Comparison of ENCODE assay signal across 30 cellular contexts in the genomic region with DNA sequence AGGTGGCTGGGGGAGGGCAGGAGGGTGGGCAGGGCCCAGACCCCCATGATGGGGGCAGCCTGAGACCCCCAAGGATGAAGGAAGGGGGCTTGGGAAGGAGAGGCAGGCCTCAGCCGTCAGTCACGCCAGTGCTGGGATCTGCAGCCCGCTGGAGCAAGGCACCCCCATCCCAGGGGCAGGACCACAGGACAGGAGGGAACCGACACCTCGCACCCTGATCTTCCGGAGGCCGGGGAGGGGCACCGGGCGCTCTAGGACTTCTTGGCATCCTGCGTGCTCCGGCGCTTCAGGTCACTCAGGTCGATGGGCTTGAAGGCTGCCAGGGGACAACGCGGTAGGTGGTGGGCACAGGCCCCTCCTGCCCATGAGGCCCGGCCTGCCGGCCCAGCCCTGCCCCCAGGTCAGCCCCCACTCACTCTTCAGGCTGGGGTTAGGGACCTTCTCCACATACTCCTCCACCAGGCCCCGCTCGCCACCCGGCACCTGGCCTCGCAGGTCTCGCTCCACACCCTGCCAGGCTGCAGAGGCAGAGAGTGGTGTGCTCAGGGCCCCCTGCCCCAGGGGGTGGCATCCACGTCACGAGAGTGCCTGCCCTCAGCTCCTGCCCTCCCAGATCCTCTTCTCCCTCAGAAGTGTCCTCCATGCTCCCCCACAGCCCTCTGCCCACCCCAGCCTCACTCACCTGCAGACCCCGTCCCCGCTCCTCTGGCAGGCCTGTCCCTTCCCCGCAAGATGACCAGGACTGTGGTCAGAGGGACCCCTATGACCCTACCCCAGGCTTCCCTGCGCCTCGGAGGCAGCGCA. TPM values are rescaled to one million over a fixed set of nuclear protein-coding genes. Genes with fewer than 3 reads are reported as not detected.
A peak's percentile ranks its signal among the peaks of the same experiment; 100 is the strongest.
DNase-seq lines count a peak whose midpoint lies in the region; ATAC-seq and TF ChIP-seq lines count a peak whose summit lies in the region.
"Had no signal": no experiment of that assay in that cellular context is flagged by ENCODE, and none has a peak within 500 bp of the region (broad histone marks: within the 10 kb centered on the region; RNA-seq: fewer than 3 reads in every experiment).

No MANE protein-coding gene starts in this region.

- no TSS peak for BruUV-seq in A673 (replicated peaks; lab: Mats Ljungman, UMichigan)
- no TSS peak for BruUV-seq in Caco-2 (replicated peaks; lab: Mats Ljungman, UMichigan)

- no peak overlapping the region for H3K4me3 Mint-ChIP-seq in Caco-2 (ENCODE audit: unreplicated experiment)
- H3K4me3 Mint-ChIP-seq in chondrocyte (ENCODE audit: unreplicated experiment) = no peak overlapping the region
- H3K4me3 Mint-ChIP-seq: activated naive CD8-positive, alpha-beta T cell treated with anti-CD3 and anti-CD28 coated beads, Interleukin-2, amount 50 U/mL, for 24 hours; GM23338; mesothelial cell of epicardium; naive thymus-derived CD4-positive, alpha-beta T cell; WTC11 had no signal

- H3K36me3 Mint-ChIP-seq in Caco-2 (ENCODE audit: insufficient read depth, unreplicated experiment) (peaks cover 6% of the 10 kb centered on the region), chondrocyte (ENCODE audit: low read depth) (peaks cover 8% of the 10 kb centered on the region)
- H3K36me3 Mint-ChIP-seq: WTC11 had no signal

- H3K9me3 Mint-ChIP-seq in Caco-2 (ENCODE audit: unreplicated experiment) = no peaks in the 10 kb centered on the region
- H3K9me3 Mint-ChIP-seq in chondrocyte (ENCODE audit: low read depth) = no peaks in the 10 kb centered on the region
- H3K9me3 Mint-ChIP-seq: activated naive CD8-positive, alpha-beta T cell treated with anti-CD3 and anti-CD28 coated beads, Interleukin-2, amount 50 U/mL, for 24 hours; GM23338; mesothelial cell of epicardium; naive thymus-derived CD4-positive, alpha-beta T cell; WTC11 had no signal

- H3K36me3 ChIP-seq in A673 (ENCODE audit: insufficient read depth, low read length, poor library complexity, severe bottlenecking) (peaks cover 3% of the 10 kb centered on the region), Caco-2 (ENCODE audit: control insufficient read depth, insufficient read depth, low read length) (no peaks in the 10 kb centered on the region), esophagus muscularis mucosa (peaks cover 9 to 31% (median 21%) of the 10 kb centered on the region in 4 donors), psoas muscle (ENCODE audit: insufficient read depth in 1 of 2, low read depth in 1 of 2) (no peaks in the 10 kb centered on the region), BE2C (peaks cover 4% of the 10 kb centered on the region; the same call in 1 of the 2 replicates)

- ATAC-seq in psoas muscle = no peak
- ATAC-seq in GM18873 (IDR thresholded peaks at IDR 0.05; ENCODE audit: low FRiP score, unreplicated experiment) = no peak
- ATAC-seq: activated naive CD8-positive, alpha-beta T cell treated with anti-CD3 and anti-CD28 coated beads, Interleukin-2, amount 50 U/mL, for 24 hours; GM12878; GM23338; naive thymus-derived CD4-positive, alpha-beta T cell; WTC11 had no signal

- peak overlapping the region; percentile 57 for H3K27ac Mint-ChIP-seq in Caco-2 (ENCODE audit: unreplicated experiment)
- H3K27ac Mint-ChIP-seq in chondrocyte (ENCODE audit: unreplicated experiment) = no peak overlapping the region
- H3K27ac Mint-ChIP-seq: activated naive CD8-positive, alpha-beta T cell treated with anti-CD3 and anti-CD28 coated beads, Interleukin-2, amount 50 U/mL, for 24 hours; GM23338; mesothelial cell of epicardium; naive thymus-derived CD4-positive, alpha-beta T cell; WTC11 had no signal

- H3K4me3 ChIP-seq in A673 (ENCODE audit: low read depth, low read length, poor library complexity, severe bottlenecking) (no peak overlapping the region), Caco-2 (ENCODE audit: low read depth, low read length) (no peak overlapping the region), esophagus muscularis mucosa (no peak overlapping the region), psoas muscle (no peak overlapping the region), BE2C (ENCODE audit: low read depth, low read length) (no peak overlapping the region)
- H3K4me3 ChIP-seq: GM12878, GM23338, tibial nerve had no signal

- peaks cover 11% of the 10 kb centered on the region for H3K4me1 ChIP-seq in A673 (ENCODE audit: insufficient read depth, low read length, poor library complexity, severe bottlenecking)
- H3K4me1 ChIP-seq in Caco-2 = no peaks in the 10 kb centered on the region
- H3K4me1 ChIP-seq in esophagus muscularis mucosa = peaks cover 19 to 57% (median 24%) of the 10 kb centered on the region in 4 donors
- H3K4me1 ChIP-seq in psoas muscle = peaks cover 20% of the 10 kb centered on the region
- H3K4me1 ChIP-seq in BE2C = peaks cover 7% of the 10 kb centered on the region

- no peak for TF ChIP-seq EP300 in esophagus muscularis mucosa (IDR thresholded peaks at IDR 0.05)

- 92% methylated on average over 22 of the region's 30 CpGs for WGBS in esophagus muscularis mucosa
- WGBS in psoas muscle, 3 donors = 90 to 93% (median 91%) methylated on average over 23 to 30 of the region's 30 CpGs

- H3K27ac ChIP-seq in A673 (ENCODE audit: low read depth, low read length, poor library complexity, severe bottlenecking) (peak overlapping the region; percentile 62), esophagus muscularis mucosa (replicated peaks in 1 of 4) (peak overlapping the region; percentile 77 to 84 (median 80)), psoas muscle (peak overlapping the region; percentile 89)
- H3K27ac ChIP-seq: HL-60 had no signal

- no peaks in the 10 kb centered on the region for H3K27me3 ChIP-seq in A673 (replicated peaks; ENCODE audit: insufficient read depth, low read depth, low read length, poor library complexity)
- no peaks in the 10 kb centered on the region for H3K27me3 ChIP-seq in Caco-2 (replicated peaks; ENCODE audit: control insufficient read depth, insufficient read depth, low read length)
- H3K27me3 ChIP-seq in esophagus muscularis mucosa = peaks cover 0 to 10% (median 0%) of the 10 kb centered on the region in 4 donors
- no peaks in the 10 kb centered on the region for H3K27me3 ChIP-seq in psoas muscle (ENCODE audit: insufficient read depth in 3 of 3, low read length in 2 of 3)
- H3K27me3 ChIP-seq in BE2C = no peaks in the 10 kb centered on the region
- H3K27me3 ChIP-seq: tibial nerve had no signal

- no peak for DNase-seq in A673 (ENCODE audit: low spot score)
- no peak for DNase-seq in Caco-2
- DNase-seq in esophagus muscularis mucosa (ENCODE audit: extremely low spot score) = no peak
- no peak for DNase-seq in psoas muscle
- DNase-seq in chondrocyte (ENCODE audit: low spot score) = no peak
- DNase-seq in BE2C = no peak
- DNase-seq: activated CD4-positive, alpha-beta T cell treated with anti-CD3 and anti-CD28 coated beads, Interleukin-2, amount 50 U/mL, for 1 hour; activated naive CD8-positive, alpha-beta T cell treated with anti-CD3 and anti-CD28 coated beads, Interleukin-2, amount 50 U/mL, for 24 hours; activated T-cell treated with anti-CD3 and anti-CD28 coated beads, Interleukin-2, amount 50 U/mL, for 48 hours; effector CD8-positive, alpha-beta T cell; EL; foreskin fibroblast; Karpas-422; naive thymus-derived CD4-positive, alpha-beta T cell; NCI-H1436; NCI-H446; NCI-H82; stimulated activated CD4-positive, alpha-beta T cell treated with anti-CD3 and anti-CD28 coated beads, Interleukin-2, amount 100 ng/mL, for 24 hours; T-helper 9 cell had no signal

- H3K4me1 Mint-ChIP-seq in Caco-2 (ENCODE audit: low read depth, unreplicated experiment) = peaks cover 7% of the 10 kb centered on the region
- H3K4me1 Mint-ChIP-seq in chondrocyte (ENCODE audit: low read depth) = no peaks in the 10 kb centered on the region
- H3K4me1 Mint-ChIP-seq: mesothelial cell of epicardium had no signal

- H3K9me3 ChIP-seq in A673 (ENCODE audit: low read depth, low read length, poor library complexity, severe bottlenecking) (no peaks in the 10 kb centered on the region), Caco-2 (no peaks in the 10 kb centered on the region), esophagus muscularis mucosa (no peaks in the 10 kb centered on the region), psoas muscle (no peaks in the 10 kb centered on the region), BE2C (no peaks in the 10 kb centered on the region)
- H3K9me3 ChIP-seq: tibial nerve had no signal

- POLR2A ChIA-PET in A673 (lab: Charles Lee; ENCODE audit: low non-redundant PET) (interaction anchor here (0.6 kb wide), 1 partner anchor 269 kb away, joined by 3 read pairs; no protein-coding TSS in a partner anchor), Caco-2 (lab: Charles Lee) (no interaction called here)

- CTCF ChIA-PET in A673 (lab: Charles Lee) = no interaction called here
- CTCF ChIA-PET in Caco-2 (lab: Charles Lee) = interaction anchor here (0.6 to 1.5 kb wide), 3 partner anchors 10 to 139 kb away, joined by 5 read pairs; a partner anchor contains a TSS

- H3K27me3 Mint-ChIP-seq in Caco-2 (ENCODE audit: insufficient read depth, unreplicated experiment) (no peaks in the 10 kb centered on the region), chondrocyte (ENCODE audit: low read depth) (peaks cover 1% of the 10 kb centered on the region)
- H3K27me3 Mint-ChIP-seq: naive thymus-derived CD4-positive, alpha-beta T cell had no signal

- intact Hi-C loops in A673 (cut with micrococcal nuclease; ENCODE audit: unreplicated experiment) = no loop called here
- intact Hi-C loops in Caco-2 (cut with micrococcal nuclease; ENCODE audit: unreplicated experiment) = no loop called here
- intact Hi-C loops in esophagus muscularis mucosa (cut with DNase I) = no loop called here
- intact Hi-C loops in psoas muscle (cut with DNase I) = loop anchor here (2.0 to 5.0 kb wide), 2 partner anchors 32 to 34 kb away; no protein-coding TSS in a partner anchor

- TF ChIP-seq POLR2A in esophagus muscularis mucosa (IDR thresholded peaks at IDR 0.05; ENCODE audit: low read depth) = no peak

- TF ChIP-seq CTCF in A673 (conservative IDR thresholded peaks at IDR 0.05; ENCODE audit: low read depth, low read length) = no peak
- no peak for TF ChIP-seq CTCF in Caco-2 (IDR thresholded peaks at IDR 0.05; ENCODE audit: insufficient read depth in 1 of 2, low read depth in 1 of 2, low read length in 1 of 2, severe bottlenecking in 1 of 2, unreplicated experiment in 1 of 2)
- no peak for TF ChIP-seq CTCF in esophagus muscularis mucosa (IDR thresholded peaks at IDR 0.05)
- TF ChIP-seq CTCF in psoas muscle (IDR thresholded peaks at IDR 0.05) = no peak
- TF ChIP-seq CTCF in chondrocyte (IDR thresholded peaks at IDR 0.05) = no peak
- no peak for TF ChIP-seq CTCF in BE2C (IDR thresholded peaks at IDR 0.05; ENCODE audit: low read depth, low read length)

RNA-seq across cellular contexts. Expression of a gene that starts 9.9 kb away (rescaled TPM):
- total RNA-seq in A673 (2021) = 126 and 130 TPM in 2 replicates
- 59.7 and 60.0 TPM in 2 replicates for total RNA-seq in Caco-2 (2022)
- 100 to 1,000 TPM in 3 of 4 donors, 10 to 100 TPM in 1; 83.5 to 146 (median 114) TPM for total RNA-seq in esophagus muscularis mucosa
- total RNA-seq in psoas muscle = 10 to 100 TPM; 20.5 to 47.6 (median 25.7) TPM
- 100 to 1,000 TPM in 1 of 3 donors, 10 to 100 TPM in 2; 45.1 to 187 (median 57.1) TPM for polyA plus RNA-seq in psoas muscle
- 122 to 133 TPM (median 131 TPM) in 3 replicates for total RNA-seq in chondrocyte
- polyA plus RNA-seq in BE2C (2012; ENCODE audit: insufficient read depth, insufficient read length, low read depth) = 410 TPM

RNA-seq across cellular contexts. Expression of a gene that starts 11.7 kb away (rescaled TPM):
- not detected in 2 replicates for total RNA-seq in A673 (2021)
- 0.93 TPM in 1 of 2 replicates, not detected in the other for total RNA-seq in Caco-2 (2022)
- total RNA-seq in esophagus muscularis mucosa = not detected
- total RNA-seq in psoas muscle = 1,000 to 10,000 TPM in 3 of 4 donors, 100 to 1,000 TPM in 1; 976 to 2,217 (median 1,286) TPM
- 100 to 1,000 TPM; 296 to 661 (median 603) TPM for polyA plus RNA-seq in psoas muscle
- not detected in 3 replicates for total RNA-seq in chondrocyte
- polyA plus RNA-seq in BE2C (2012; ENCODE audit: insufficient read depth, insufficient read length, low read depth) = not detected
- total RNA-seq: GM23338; mesothelial cell of epicardium; naive thymus-derived CD4-positive, alpha-beta T cell; OCI-LY7; renal cortical epithelial cell; WTC11 had no signal

RNA-seq across cellular contexts. Expression of a gene that starts 19.2 kb away (rescaled TPM):
- total RNA-seq in A673 (2021) = not detected in 2 replicates
- 0.91 and 1.0 TPM in 2 replicates for total RNA-seq in Caco-2 (2022)
- total RNA-seq in esophagus muscularis mucosa = under 1 TPM in 2 of 4 donors, not detected in 2; 0.17 to 0.40 TPM
- not detected for total RNA-seq in psoas muscle
- under 1 TPM in 2 of 3 donors, not detected in 1; 0.03 to 0.08 TPM for polyA plus RNA-seq in psoas muscle
- not detected in 3 replicates for total RNA-seq in chondrocyte
- not detected for polyA plus RNA-seq in BE2C (2012; ENCODE audit: insufficient read depth, insufficient read length, low read depth)
- total RNA-seq: epithelial cell of proximal tubule; GM12878; naive thymus-derived CD4-positive, alpha-beta T cell; OCI-LY7; omental fat pad; renal cortical epithelial cell had no signal
- polyA plus RNA-seq: GM12878; naive thymus-derived CD4-positive, alpha-beta T cell had no signal

RNA-seq across cellular contexts. Expression of a gene that starts 37.1 kb away (rescaled TPM):
- total RNA-seq in A673 (2021) (491 and 503 TPM in 2 replicates), Caco-2 (2022) (895 and 958 TPM in 2 replicates), esophagus muscularis mucosa (100 to 1,000 TPM; 269 to 334 (median 313) TPM), psoas muscle (100 to 1,000 TPM; 244 to 361 (median 296) TPM), chondrocyte (958 to 1,257 TPM (median 1,012 TPM) in 3 replicates)
- 100 to 1,000 TPM; 236 to 384 (median 267) TPM for polyA plus RNA-seq in psoas muscle
- polyA plus RNA-seq in BE2C (2012; ENCODE audit: insufficient read depth, insufficient read length, low read depth) = 890 TPM

RNA-seq across cellular contexts. Expression of a gene that starts 47.9 kb away (rescaled TPM):
- total RNA-seq in A673 (2021) (568 and 667 TPM in 2 replicates), Caco-2 (2022) (253 and 292 TPM in 2 replicates), esophagus muscularis mucosa (100 to 1,000 TPM; 115 to 229 (median 202) TPM), psoas muscle (100 to 1,000 TPM in 3 of 4 donors, 10 to 100 TPM in 1; 88.3 to 192 (median 160) TPM), chondrocyte (452 to 481 TPM (median 476 TPM) in 3 replicates)
- polyA plus RNA-seq in psoas muscle = 100 to 1,000 TPM in 2 of 3 donors, 10 to 100 TPM in 1; 79.1 to 268 (median 100) TPM
- 2,008 TPM for polyA plus RNA-seq in BE2C (2012; ENCODE audit: insufficient read depth, insufficient read length, low read depth)

Comparison
In these comparisons a context has a peak if more than half of its experiments do, and no peak if none do; other contexts are left out.
1. RNA of a gene that starts 11.7 kb away (total RNA-seq): 976 to 2,217 TPM in psoas muscle; 0.93 TPM in Caco-2, not detected in A673, not detected in esophagus muscularis mucosa and not detected in chondrocyte; every median in the first group is over 100 times any median in the second.
2. intact Hi-C loops: an anchor here in psoas muscle (2.0 to 5.0 kb wide); none called in A673, Caco-2 and esophagus muscularis mucosa.
3. Peak in every context shown above with its lines, with median percentiles within 50 percentile points of each other: H3K27ac ChIP-seq.